Comparison of ENCODE assay signal across 6 cellular contexts in the genomic region with DNA sequence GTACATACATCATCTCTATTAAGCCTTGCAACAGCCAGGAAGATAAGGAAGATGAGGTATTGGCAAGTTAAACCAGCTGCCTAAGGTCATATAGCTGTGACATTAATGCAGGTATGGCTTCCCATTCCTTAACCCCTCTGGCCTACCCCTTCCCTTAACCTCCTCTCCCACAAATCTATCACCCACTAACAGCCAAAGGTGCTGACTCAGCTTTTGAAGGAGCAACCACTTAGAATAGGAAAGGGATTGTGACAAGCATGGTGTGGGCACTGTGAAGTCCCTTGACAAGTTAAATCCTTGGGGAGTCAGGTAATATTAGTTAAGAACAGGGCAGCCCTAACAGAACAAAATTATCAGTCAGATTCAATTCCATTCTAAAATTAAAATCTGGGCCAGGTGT.
"Had no signal": no experiment of that assay in that cellular context is flagged by ENCODE, and none has a peak within 500 bp of the region (broad histone marks: within the 10 kb centered on the region; RNA-seq: fewer than 3 reads in every experiment).

No MANE protein-coding gene starts in this region.

- DNase-seq: GM23248, GOT3, H9, HCEC 1CT, KG1 had no signal

- H2AFZ ChIP-seq: GM23248 had no signal

- H3K27ac ChIP-seq: GM23248 had no signal

- H3K9ac ChIP-seq: GM23248 had no signal

- H3K4me3 ChIP-seq: GM23248 had no signal

- FAIRE-seq: H54 had no signal
